8 cellular contexts compared by ENCODE assay signal in genomic region chr16:7515543-7515942, GRCh38.
"Had no signal": no experiment of that assay in that cellular context is flagged by ENCODE, and none has a peak within 500 bp of the region (broad histone marks: within the 10 kb centered on the region; RNA-seq: fewer than 3 reads in every experiment).

No MANE protein-coding gene starts in this region.

- H3K4me3 ChIP-seq: GM12878 had no signal

- DNase-seq: GDM1, GF-D8 had no signal

- ATAC-seq: GM12878 had no signal

- FAIRE-seq: G401.6, GM12878, GM12891, GM12892, GM18507, GM19239 had no signal
